In genomic region chr2:151999058-151999457, GRCh38 we compare ENCODE assay signal across 1 cellular context.
TF ChIP-seq lines count a peak whose summit lies in the region.

No MANE protein-coding gene starts in this region.

TF ChIP-seq in HepG2, 621 proteins besides CTCF, POLR2A, EP300 and RAD21 (continued from another document and continues in another):
- TF ChIP-seq HOMEZ (CRISPR knock-in tag; IDR thresholded peaks at IDR 0.05; ENCODE audit: low read depth) (peak; percentile 19; the same call in 1 of the 2 replicates), MAZ (IDR thresholded peaks at IDR 0.05; ENCODE audit: borderline replicate concordance, low read depth, low read length) (no peak), MAZ (CRISPR knock-in tag; IDR thresholded peaks at IDR 0.05; ENCODE audit: low read depth) (no peak), BHLHE40 (IDR thresholded peaks at IDR 0.05; ENCODE audit: low read length) (no peak), ZNF841 (CRISPR knock-in tag; IDR thresholded peaks at IDR 0.05; ENCODE audit: borderline replicate concordance) (no peak), CBX5 (CRISPR knock-in tag; IDR thresholded peaks at IDR 0.05; ENCODE audit: borderline replicate concordance) (0 out of 2 replicates have a peak, but pooled peaks have one; percentile 46), ZNF501 (CRISPR knock-in tag; IDR thresholded peaks at IDR 0.05) (no peak), HNF4G (IDR thresholded peaks at IDR 0.05; ENCODE audit: borderline replicate concordance, low read depth, low read length) (peak; percentile 17; the same call in 1 of the 2 replicates), HNF4G (CRISPR knock-in tag; IDR thresholded peaks at IDR 0.05; ENCODE audit: borderline replicate concordance, low read depth) (no peak), KLF9 (CRISPR knock-in tag; IDR thresholded peaks at IDR 0.05; ENCODE audit: low read depth) (no peak), ZNF263 (CRISPR knock-in tag; IDR thresholded peaks at IDR 0.05) (peak; percentile 100), ZNF205 (CRISPR knock-in tag; IDR thresholded peaks at IDR 0.05) (0 out of 2 replicates have a peak, but pooled peaks have one; percentile 31), ZSCAN20 (CRISPR knock-in tag; IDR thresholded peaks at IDR 0.05; ENCODE audit: borderline replicate concordance) (no peak), KDM2A (CRISPR knock-in tag; IDR thresholded peaks at IDR 0.05; ENCODE audit: borderline replicate concordance, low read depth) (peak; percentile 69), ARHGAP35 (CRISPR knock-in tag; IDR thresholded peaks at IDR 0.05; ENCODE audit: borderline replicate concordance) (no peak), ZNF30 (CRISPR knock-in tag; IDR thresholded peaks at IDR 0.05) (no peak), TGIF2 (CRISPR knock-in tag; IDR thresholded peaks at IDR 0.05) (no peak), ZBTB8A (CRISPR knock-in tag; IDR thresholded peaks at IDR 0.05; ENCODE audit: borderline replicate concordance, low read depth) (no peak), GZF1 (CRISPR knock-in tag; IDR thresholded peaks at IDR 0.05) (no peak), ZBTB25 (CRISPR knock-in tag; IDR thresholded peaks at IDR 0.05) (peak; percentile 45; the same call in 1 of the 2 replicates), SOX5 (CRISPR knock-in tag; IDR thresholded peaks at IDR 0.05; ENCODE audit: borderline replicate concordance) (0 out of 2 replicates have a peak, but pooled peaks have one; percentile 30), KAT8 (CRISPR knock-in tag; IDR thresholded peaks at IDR 0.05) (peak; percentile 52; the same call in 1 of the 2 replicates), NKX3-1 (CRISPR knock-in tag; IDR thresholded peaks at IDR 0.05) (no peak), RELA (CRISPR knock-in tag; IDR thresholded peaks at IDR 0.05) (no peak), ZNF614 (CRISPR knock-in tag; IDR thresholded peaks at IDR 0.05; ENCODE audit: borderline replicate concordance) (0 out of 2 replicates have a peak, but pooled peaks have one; percentile 40), FOXP1 (IDR thresholded peaks at IDR 0.05) (no peak), FOXP1 (CRISPR knock-in tag; IDR thresholded peaks at IDR 0.05) (no peak), JUND (CRISPR knock-in tag; IDR thresholded peaks at IDR 0.05) (no peak), CAMTA2 (CRISPR knock-in tag; IDR thresholded peaks at IDR 0.05; ENCODE audit: borderline replicate concordance) (no peak), HNRNPLL (IDR thresholded peaks at IDR 0.05; ENCODE audit: low read depth, low read length, poor library complexity, severe bottlenecking) (no peak), ZBTB14 (CRISPR knock-in tag; IDR thresholded peaks at IDR 0.05) (no peak), RXRB (CRISPR knock-in tag; IDR thresholded peaks at IDR 0.05; ENCODE audit: borderline replicate concordance) (peak; percentile 43; the same call in 1 of the 2 replicates), ZNF747 (CRISPR knock-in tag; IDR thresholded peaks at IDR 0.05; ENCODE audit: borderline replicate concordance) (no peak), XRCC5 (optimal IDR thresholded peaks at IDR 0.05; ENCODE audit: low read length) (peak; percentile 68), ZNF788 (CRISPR knock-in tag; IDR thresholded peaks at IDR 0.05; ENCODE audit: borderline replicate concordance) (no peak), SMC3 (IDR thresholded peaks at IDR 0.05; ENCODE audit: low read length) (peak; percentile 92), KLF16 (CRISPR knock-in tag; IDR thresholded peaks at IDR 0.05) (no peak), REXO4 (CRISPR knock-in tag; IDR thresholded peaks at IDR 0.05; ENCODE audit: borderline replicate concordance) (no peak), ZNF552 (CRISPR knock-in tag; IDR thresholded peaks at IDR 0.05; ENCODE audit: borderline replicate concordance) (no peak), ZNF777 (CRISPR knock-in tag; IDR thresholded peaks at IDR 0.05) (peak; percentile 89)
- TF ChIP-seq, protein P1, sequence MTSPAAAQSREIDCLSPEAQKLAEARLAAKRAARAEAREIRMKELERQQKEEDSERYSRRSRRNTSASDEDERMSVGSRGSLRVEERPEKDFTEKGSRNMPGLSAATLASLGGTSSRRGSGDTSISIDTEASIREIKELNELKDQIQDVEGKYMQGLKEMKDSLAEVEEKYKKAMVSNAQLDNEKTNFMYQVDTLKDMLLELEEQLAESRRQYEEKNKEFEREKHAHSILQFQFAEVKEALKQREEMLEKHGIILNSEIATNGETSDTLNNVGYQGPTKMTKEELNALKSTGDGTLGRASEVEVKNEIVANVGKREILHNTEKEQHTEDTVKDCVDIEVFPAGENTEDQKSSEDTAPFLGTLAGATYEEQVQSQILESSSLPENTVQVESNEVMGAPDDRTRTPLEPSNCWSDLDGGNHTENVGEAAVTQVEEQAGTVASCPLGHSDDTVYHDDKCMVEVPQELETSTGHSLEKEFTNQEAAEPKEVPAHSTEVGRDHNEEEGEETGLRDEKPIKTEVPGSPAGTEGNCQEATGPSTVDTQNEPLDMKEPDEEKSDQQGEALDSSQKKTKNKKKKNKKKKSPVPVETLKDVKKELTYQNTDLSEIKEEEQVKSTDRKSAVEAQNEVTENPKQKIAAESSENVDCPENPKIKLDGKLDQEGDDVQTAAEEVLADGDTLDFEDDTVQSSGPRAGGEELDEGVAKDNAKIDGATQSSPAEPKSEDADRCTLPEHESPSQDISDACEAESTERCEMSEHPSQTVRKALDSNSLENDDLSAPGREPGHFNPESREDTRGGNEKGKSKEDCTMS (CRISPR knock-in tag; conservative IDR thresholded peaks at IDR 0.05): no peak
- TF ChIP-seq, protein P2, sequence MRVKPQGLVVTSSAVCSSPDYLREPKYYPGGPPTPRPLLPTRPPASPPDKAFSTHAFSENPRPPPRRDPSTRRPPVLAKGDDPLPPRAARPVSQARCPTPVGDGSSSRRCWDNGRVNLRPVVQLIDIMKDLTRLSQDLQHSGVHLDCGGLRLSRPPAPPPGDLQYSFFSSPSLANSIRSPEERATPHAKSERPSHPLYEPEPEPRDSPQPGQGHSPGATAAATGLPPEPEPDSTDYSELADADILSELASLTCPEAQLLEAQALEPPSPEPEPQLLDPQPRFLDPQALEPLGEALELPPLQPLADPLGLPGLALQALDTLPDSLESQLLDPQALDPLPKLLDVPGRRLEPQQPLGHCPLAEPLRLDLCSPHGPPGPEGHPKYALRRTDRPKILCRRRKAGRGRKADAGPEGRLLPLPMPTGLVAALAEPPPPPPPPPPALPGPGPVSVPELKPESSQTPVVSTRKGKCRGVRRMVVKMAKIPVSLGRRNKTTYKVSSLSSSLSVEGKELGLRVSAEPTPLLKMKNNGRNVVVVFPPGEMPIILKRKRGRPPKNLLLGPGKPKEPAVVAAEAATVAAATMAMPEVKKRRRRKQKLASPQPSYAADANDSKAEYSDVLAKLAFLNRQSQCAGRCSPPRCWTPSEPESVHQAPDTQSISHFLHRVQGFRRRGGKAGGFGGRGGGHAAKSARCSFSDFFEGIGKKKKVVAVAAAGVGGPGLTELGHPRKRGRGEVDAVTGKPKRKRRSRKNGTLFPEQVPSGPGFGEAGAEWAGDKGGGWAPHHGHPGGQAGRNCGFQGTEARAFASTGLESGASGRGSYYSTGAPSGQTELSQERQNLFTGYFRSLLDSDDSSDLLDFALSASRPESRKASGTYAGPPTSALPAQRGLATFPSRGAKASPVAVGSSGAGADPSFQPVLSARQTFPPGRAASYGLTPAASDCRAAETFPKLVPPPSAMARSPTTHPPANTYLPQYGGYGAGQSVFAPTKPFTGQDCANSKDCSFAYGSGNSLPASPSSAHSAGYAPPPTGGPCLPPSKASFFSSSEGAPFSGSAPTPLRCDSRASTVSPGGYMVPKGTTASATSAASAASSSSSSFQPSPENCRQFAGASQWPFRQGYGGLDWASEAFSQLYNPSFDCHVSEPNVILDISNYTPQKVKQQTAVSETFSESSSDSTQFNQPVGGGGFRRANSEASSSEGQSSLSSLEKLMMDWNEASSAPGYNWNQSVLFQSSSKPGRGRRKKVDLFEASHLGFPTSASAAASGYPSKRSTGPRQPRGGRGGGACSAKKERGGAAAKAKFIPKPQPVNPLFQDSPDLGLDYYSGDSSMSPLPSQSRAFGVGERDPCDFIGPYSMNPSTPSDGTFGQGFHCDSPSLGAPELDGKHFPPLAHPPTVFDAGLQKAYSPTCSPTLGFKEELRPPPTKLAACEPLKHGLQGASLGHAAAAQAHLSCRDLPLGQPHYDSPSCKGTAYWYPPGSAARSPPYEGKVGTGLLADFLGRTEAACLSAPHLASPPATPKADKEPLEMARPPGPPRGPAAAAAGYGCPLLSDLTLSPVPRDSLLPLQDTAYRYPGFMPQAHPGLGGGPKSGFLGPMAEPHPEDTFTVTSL (CRISPR knock-in tag; IDR thresholded peaks at IDR 0.05; ENCODE audit: borderline replicate concordance): no peak
- TF ChIP-seq, protein P3, sequence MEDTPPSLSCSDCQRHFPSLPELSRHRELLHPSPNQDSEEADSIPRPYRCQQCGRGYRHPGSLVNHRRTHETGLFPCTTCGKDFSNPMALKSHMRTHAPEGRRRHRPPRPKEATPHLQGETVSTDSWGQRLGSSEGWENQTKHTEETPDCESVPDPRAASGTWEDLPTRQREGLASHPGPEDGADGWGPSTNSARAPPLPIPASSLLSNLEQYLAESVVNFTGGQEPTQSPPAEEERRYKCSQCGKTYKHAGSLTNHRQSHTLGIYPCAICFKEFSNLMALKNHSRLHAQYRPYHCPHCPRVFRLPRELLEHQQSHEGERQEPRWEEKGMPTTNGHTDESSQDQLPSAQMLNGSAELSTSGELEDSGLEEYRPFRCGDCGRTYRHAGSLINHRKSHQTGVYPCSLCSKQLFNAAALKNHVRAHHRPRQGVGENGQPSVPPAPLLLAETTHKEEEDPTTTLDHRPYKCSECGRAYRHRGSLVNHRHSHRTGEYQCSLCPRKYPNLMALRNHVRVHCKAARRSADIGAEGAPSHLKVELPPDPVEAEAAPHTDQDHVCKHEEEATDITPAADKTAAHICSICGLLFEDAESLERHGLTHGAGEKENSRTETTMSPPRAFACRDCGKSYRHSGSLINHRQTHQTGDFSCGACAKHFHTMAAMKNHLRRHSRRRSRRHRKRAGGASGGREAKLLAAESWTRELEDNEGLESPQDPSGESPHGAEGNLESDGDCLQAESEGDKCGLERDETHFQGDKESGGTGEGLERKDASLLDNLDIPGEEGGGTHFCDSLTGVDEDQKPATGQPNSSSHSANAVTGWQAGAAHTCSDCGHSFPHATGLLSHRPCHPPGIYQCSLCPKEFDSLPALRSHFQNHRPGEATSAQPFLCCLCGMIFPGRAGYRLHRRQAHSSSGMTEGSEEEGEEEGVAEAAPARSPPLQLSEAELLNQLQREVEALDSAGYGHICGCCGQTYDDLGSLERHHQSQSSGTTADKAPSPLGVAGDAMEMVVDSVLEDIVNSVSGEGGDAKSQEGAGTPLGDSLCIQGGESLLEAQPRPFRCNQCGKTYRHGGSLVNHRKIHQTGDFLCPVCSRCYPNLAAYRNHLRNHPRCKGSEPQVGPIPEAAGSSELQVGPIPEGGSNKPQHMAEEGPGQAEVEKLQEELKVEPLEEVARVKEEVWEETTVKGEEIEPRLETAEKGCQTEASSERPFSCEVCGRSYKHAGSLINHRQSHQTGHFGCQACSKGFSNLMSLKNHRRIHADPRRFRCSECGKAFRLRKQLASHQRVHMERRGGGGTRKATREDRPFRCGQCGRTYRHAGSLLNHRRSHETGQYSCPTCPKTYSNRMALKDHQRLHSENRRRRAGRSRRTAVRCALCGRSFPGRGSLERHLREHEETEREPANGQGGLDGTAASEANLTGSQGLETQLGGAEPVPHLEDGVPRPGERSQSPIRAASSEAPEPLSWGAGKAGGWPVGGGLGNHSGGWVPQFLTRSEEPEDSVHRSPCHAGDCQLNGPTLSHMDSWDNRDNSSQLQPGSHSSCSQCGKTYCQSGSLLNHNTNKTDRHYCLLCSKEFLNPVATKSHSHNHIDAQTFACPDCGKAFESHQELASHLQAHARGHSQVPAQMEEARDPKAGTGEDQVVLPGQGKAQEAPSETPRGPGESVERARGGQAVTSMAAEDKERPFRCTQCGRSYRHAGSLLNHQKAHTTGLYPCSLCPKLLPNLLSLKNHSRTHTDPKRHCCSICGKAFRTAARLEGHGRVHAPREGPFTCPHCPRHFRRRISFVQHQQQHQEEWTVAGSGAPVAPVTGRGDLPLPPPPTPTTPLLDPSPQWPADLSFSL (CRISPR knock-in tag; IDR thresholded peaks at IDR 0.05): no peak
- TF ChIP-seq, protein P4, sequence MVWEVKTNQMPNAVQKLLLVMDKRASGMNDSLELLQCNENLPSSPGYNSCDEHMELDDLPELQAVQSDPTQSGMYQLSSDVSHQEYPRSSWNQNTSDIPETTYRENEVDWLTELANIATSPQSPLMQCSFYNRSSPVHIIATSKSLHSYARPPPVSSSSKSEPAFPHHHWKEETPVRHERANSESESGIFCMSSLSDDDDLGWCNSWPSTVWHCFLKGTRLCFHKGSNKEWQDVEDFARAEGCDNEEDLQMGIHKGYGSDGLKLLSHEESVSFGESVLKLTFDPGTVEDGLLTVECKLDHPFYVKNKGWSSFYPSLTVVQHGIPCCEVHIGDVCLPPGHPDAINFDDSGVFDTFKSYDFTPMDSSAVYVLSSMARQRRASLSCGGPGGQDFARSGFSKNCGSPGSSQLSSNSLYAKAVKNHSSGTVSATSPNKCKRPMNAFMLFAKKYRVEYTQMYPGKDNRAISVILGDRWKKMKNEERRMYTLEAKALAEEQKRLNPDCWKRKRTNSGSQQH (CRISPR knock-in tag; IDR thresholded peaks at IDR 0.05; ENCODE audit: low read depth): no peak
